In genomic region chr5:145294321-145294720, GRCh38 we compare ENCODE assay signal across 16 cellular contexts.
"Had no signal": no experiment of that assay in that cellular context is flagged by ENCODE, and none has a peak within 500 bp of the region (broad histone marks: within the 10 kb centered on the region; RNA-seq: fewer than 3 reads in every experiment).

No MANE protein-coding gene starts in this region.

- H3K36me3 ChIP-seq: adrenal gland, lower lobe of right lung, thyroid gland, upper lobe of right lung had no signal

- H3K27ac ChIP-seq: adrenal gland, coronary artery, lower lobe of right lung, thyroid gland, upper lobe of right lung, VCaP had no signal

- H3K9me3 ChIP-seq: adrenal gland, lower lobe of right lung, thyroid gland, upper lobe of right lung had no signal

- DNase-seq: activated CD4-positive, alpha-beta T cell treated with anti-CD3 and anti-CD28 coated beads, Interleukin-2, amount 10 ng/mL, durations not matched to agents 7 days and 5 days; activated CD8-positive, alpha-beta T cell treated with anti-CD3 and anti-CD28 coated beads, Interleukin-2, amount 10 ng/mL, durations not matched to agents 7 days and 5 days; activated gamma-delta T cell; adrenal gland; lower lobe of right lung; natural killer cell; retina; stimulated activated CD4-positive, alpha-beta T cell treated with anti-CD3 and anti-CD28 coated beads, Interleukin-4, amount 100 ng/mL, for 24 hours; substantia nigra; T-cell; thyroid gland; upper lobe of right lung had no signal

- H3K27me3 ChIP-seq: adrenal gland, thyroid gland, upper lobe of right lung had no signal

- H3K4me1 ChIP-seq: adrenal gland, lower lobe of right lung, thyroid gland, upper lobe of right lung had no signal

- ATAC-seq: activated CD4-positive, CD25-positive, alpha-beta regulatory T cell treated with anti-CD3 and anti-CD28 coated beads, Interleukin-2, amount 50 U/mL, for 24 hours; activated CD8-positive, alpha-beta T cell treated with anti-CD3 and anti-CD28 coated beads, Interleukin-2, amount 10 ng/mL, durations not matched to agents 7 days and 5 days; left lobe of liver; lower lobe of right lung; natural killer cell; T-cell; upper lobe of right lung had no signal

- H3K4me3 ChIP-seq: adrenal gland, coronary artery, lower lobe of right lung, thyroid gland, upper lobe of right lung had no signal
